ENCODE assay signal across 13 cellular contexts in the genomic region with DNA sequence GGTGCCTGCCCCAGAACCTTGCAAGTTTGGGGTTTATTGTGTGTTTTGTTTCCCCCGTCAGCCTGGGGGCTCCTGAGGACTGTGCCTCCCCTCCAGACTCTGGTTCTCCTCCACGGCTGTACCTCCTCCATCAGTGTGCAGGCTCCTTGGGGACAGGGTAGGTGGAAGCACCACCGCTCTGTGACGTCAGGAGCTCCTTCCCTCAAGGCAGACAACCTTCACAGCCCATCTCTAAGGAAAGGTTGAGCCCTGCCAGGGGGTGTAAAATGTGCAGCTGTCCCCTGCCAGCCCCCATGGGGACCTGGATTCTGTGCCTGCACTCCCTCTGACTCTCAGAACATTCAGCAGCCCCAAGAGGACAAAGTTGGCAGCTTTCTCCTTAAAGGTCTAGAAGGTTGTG. TPM values are rescaled to one million over a fixed set of nuclear protein-coding genes. Genes with fewer than 3 reads are reported as not detected.
DNase-seq lines count a peak whose midpoint lies in the region; TF ChIP-seq lines count a peak whose summit lies in the region.
"Had no signal": no experiment of that assay in that cellular context is flagged by ENCODE, and none has a peak within 500 bp of the region (broad histone marks: within the 10 kb centered on the region; RNA-seq: fewer than 3 reads in every experiment).

No MANE protein-coding gene starts in this region.

- H3K4me1 Mint-ChIP-seq in activated T-helper 2 cell treated with anti-CD3 and anti-CD28 coated beads, Interferon-gamma antibody, Interleukin-2, Interleukin-4, amounts not matched to agents 10 μg/mL and 5 μg/mL and 100 μg/mL, durations not matched to agents 14 hours and 24 hours and 36 hours (ENCODE audit: low read depth) = peaks cover 2% of the 10 kb centered on the region
- H3K4me1 Mint-ChIP-seq: CD4-positive, CD25-positive, alpha-beta regulatory T cell had no signal

- H4K20me1 ChIP-seq in fibroblast of lung (ENCODE audit: control insufficient read depth, extremely low read depth, insufficient read depth, low read length) = no peaks in the 10 kb centered on the region
- H4K20me1 ChIP-seq in OCI-LY7 (ENCODE audit: insufficient read depth, low read length) = no peaks in the 10 kb centered on the region

- H3K36me3 Mint-ChIP-seq in activated T-helper 2 cell treated with anti-CD3 and anti-CD28 coated beads, Interferon-gamma antibody, Interleukin-2, Interleukin-4, amounts not matched to agents 10 μg/mL and 5 μg/mL and 100 μg/mL, durations not matched to agents 14 hours and 24 hours and 36 hours (ENCODE audit: low read depth) = no peaks in the 10 kb centered on the region
- H3K36me3 Mint-ChIP-seq: CD4-positive, CD25-positive, alpha-beta regulatory T cell had no signal

- in situ Hi-C loops in KBM-7 (cut with MboI; ENCODE audit: low pct_unique_long_range_greater_than_20kb, low sequenced_read_pairs) = no loop called here

- TF ChIP-seq CTCF in RWPE1 (conservative IDR thresholded peaks at IDR 0.05; ENCODE audit: low read depth) = no peak
- TF ChIP-seq CTCF in fibroblast of lung (conservative IDR thresholded peaks at IDR 0.05 in 1 of 2, IDR thresholded peaks at IDR 0.05 in 1 of 2; ENCODE audit: low read depth in 1 of 2, low read length in 2 of 2) = no peak
- TF ChIP-seq CTCF in OCI-LY7 (conservative IDR thresholded peaks at IDR 0.05; ENCODE audit: low read length) = no peak

- no peaks in the 10 kb centered on the region for H3K9me3 Mint-ChIP-seq in activated T-helper 2 cell treated with anti-CD3 and anti-CD28 coated beads, Interferon-gamma antibody, Interleukin-2, Interleukin-4, amounts not matched to agents 10 μg/mL and 5 μg/mL and 100 μg/mL, durations not matched to agents 14 hours and 24 hours and 36 hours
- H3K9me3 Mint-ChIP-seq: CD4-positive, CD25-positive, alpha-beta regulatory T cell had no signal

- POLR2A ChIA-PET in RWPE1 (lab: Yijun Ruan, JAX; ENCODE audit: low non-redundant PET) (no interaction called here), OCI-LY7 (lab: Charles Lee) (no interaction called here), HEK293T (lab: Yijun Ruan, JAX) (no interaction called here)

- H3K27ac ChIP-seq in RWPE1 = peak overlapping the region; percentile 25; the same call in 1 of the 2 replicates
- peak overlapping the region; percentile 81 for H3K27ac ChIP-seq in fibroblast of lung (ENCODE audit: insufficient read depth, low read length)
- peak overlapping the region; percentile 91 for H3K27ac ChIP-seq in muscle layer of colon (ENCODE audit: low read depth, low read length)
- peak overlapping the region; percentile 44 for H3K27ac ChIP-seq in substantia nigra (ENCODE audit: low read depth, low read length, poor library complexity, severe bottlenecking)
- H3K27ac ChIP-seq in OCI-LY7 (ENCODE audit: low read depth, low read length, poor library complexity, severe bottlenecking) = no peak overlapping the region

- peaks cover 28% of the 10 kb centered on the region for H3K4me1 ChIP-seq in fibroblast of lung (ENCODE audit: control insufficient read depth, extremely low read depth, insufficient read depth, low read length)
- peaks cover 76% of the 10 kb centered on the region for H3K4me1 ChIP-seq in muscle layer of colon (ENCODE audit: insufficient read depth, low read length)
- peaks cover 11% of the 10 kb centered on the region for H3K4me1 ChIP-seq in OCI-LY7 (ENCODE audit: insufficient read depth, low read length, poor library complexity, severe bottlenecking)

- H3K4me3 ChIP-seq in fibroblast of lung (replicated peaks in 1 of 4; ENCODE audit: control extremely low read depth in 1 of 4, insufficient read depth in 1 of 4, low read depth in 3 of 4, low read length in 4 of 4) = no peak overlapping the region
- H3K4me3 ChIP-seq in muscle layer of colon (ENCODE audit: low read depth in 1 of 2, low read length in 2 of 2) = peak overlapping the region; percentile 4 to 20
- H3K4me3 ChIP-seq in OCI-LY7 (ENCODE audit: low read depth, low read length, poor library complexity, severe bottlenecking) = no peak overlapping the region

- CTCF ChIA-PET in RWPE1 (lab: Yijun Ruan, JAX) (no interaction called here), OCI-LY7 (lab: Charles Lee; ENCODE audit: unreplicated experiment) (no interaction called here), HEK293T (lab: Yijun Ruan, JAX) (interaction anchor here (0.9 to 1.1 kb wide), 3 partner anchors 8 to 220 kb away, joined by 3 read pairs; no protein-coding TSS in a partner anchor)

- H3K9me2 ChIP-seq in OCI-LY7 (ENCODE audit: insufficient read depth, low read length) = no peaks in the 10 kb centered on the region

- peak overlapping the region; percentile 86 for H2AFZ ChIP-seq in fibroblast of lung (ENCODE audit: low read length)
- H2AFZ ChIP-seq in OCI-LY7 (ENCODE audit: low read length) = no peak overlapping the region

- H3K27ac Mint-ChIP-seq in activated T-helper 2 cell treated with anti-CD3 and anti-CD28 coated beads, Interferon-gamma antibody, Interleukin-2, Interleukin-4, amounts not matched to agents 10 μg/mL and 5 μg/mL and 100 μg/mL, durations not matched to agents 14 hours and 24 hours and 36 hours = no peak overlapping the region
- H3K27ac Mint-ChIP-seq: CD4-positive, CD25-positive, alpha-beta regulatory T cell had no signal

- no peaks in the 10 kb centered on the region for H3K27me3 ChIP-seq in fibroblast of lung (ENCODE audit: control insufficient read depth, insufficient read depth, low read length)
- H3K27me3 ChIP-seq in muscle layer of colon (ENCODE audit: control insufficient read depth in 1 of 2, insufficient read depth in 2 of 2, low read length in 2 of 2) = no peaks in the 10 kb centered on the region

- H3K9me3 ChIP-seq in fibroblast of lung (ENCODE audit: control insufficient read depth, insufficient read depth, low read depth, low read length) (no peaks in the 10 kb centered on the region), muscle layer of colon (ENCODE audit: low read length) (no peaks in the 10 kb centered on the region), OCI-LY7 (ENCODE audit: low read length) (no peaks in the 10 kb centered on the region)

- H3K79me2 ChIP-seq in fibroblast of lung (ENCODE audit: control insufficient read depth, insufficient read depth, low read length) = no peaks in the 10 kb centered on the region
- no peaks in the 10 kb centered on the region for H3K79me2 ChIP-seq in OCI-LY7 (ENCODE audit: insufficient read depth, low read depth, low read length)

- intact Hi-C loops in activated T-helper 2 cell treated with anti-CD3 and anti-CD28 coated beads, Interferon-gamma antibody, Interleukin-2, Interleukin-4, amounts not matched to agents 10 μg/mL and 5 μg/mL and 100 μg/mL, durations not matched to agents 14 hours and 24 hours and 36 hours (cut with micrococcal nuclease) = no loop called here
- intact Hi-C loops in OCI-LY7 (cut with micrococcal nuclease; ENCODE audit: unreplicated experiment) = no loop called here

- DNase-seq in RWPE1 (ENCODE audit: low spot score) (no peak), fibroblast of lung (ENCODE audit: low read depth in 2 of 2) (no peak), substantia nigra (lab: John Stamatoyannopoulos, UW) (peak in 1 of 49 donors; percentile 66), OCI-LY7 (ENCODE audit: low spot score) (no peak), KBM-7 (no peak), HEK293T (ENCODE audit: extremely low spot score) (no peak)
- no peak for DNase-seq in activated T-helper 2 cell treated with anti-CD3 and anti-CD28 coated beads, Interferon-gamma antibody, Interleukin-2, Interleukin-4, amounts not matched to agents 10 μg/mL and 5 μg/mL and 100 μg/mL, durations not matched to agents 14 hours and 24 hours and 36 hours (ENCODE audit: low spot score)
- DNase-seq: activated T-cell treated with anti-CD3 and anti-CD28 coated beads, Interleukin-2, amount 50 U/mL, for 48 hours; CD4-positive, CD25-positive, alpha-beta regulatory T cell; GF-D8 had no signal

- H3K27me3 Mint-ChIP-seq in activated T-helper 2 cell treated with anti-CD3 and anti-CD28 coated beads, Interferon-gamma antibody, Interleukin-2, Interleukin-4, amounts not matched to agents 10 μg/mL and 5 μg/mL and 100 μg/mL, durations not matched to agents 14 hours and 24 hours and 36 hours (ENCODE audit: low read depth) = peaks cover 2% of the 10 kb centered on the region

- H3K9ac ChIP-seq in fibroblast of lung (ENCODE audit: insufficient read depth, low read length) (peak overlapping the region; percentile 3), muscle layer of colon (ENCODE audit: low read length) (peak overlapping the region; percentile 86)

- no peak overlapping the region for H3K4me3 Mint-ChIP-seq in activated T-helper 2 cell treated with anti-CD3 and anti-CD28 coated beads, Interferon-gamma antibody, Interleukin-2, Interleukin-4, amounts not matched to agents 10 μg/mL and 5 μg/mL and 100 μg/mL, durations not matched to agents 14 hours and 24 hours and 36 hours (ENCODE audit: low read depth)
- H3K4me3 Mint-ChIP-seq: CD4-positive, CD25-positive, alpha-beta regulatory T cell had no signal

- H3K36me3 ChIP-seq in fibroblast of lung (ENCODE audit: control insufficient read depth, insufficient read depth, low read length) (no peaks in the 10 kb centered on the region), muscle layer of colon (ENCODE audit: insufficient read depth, low read length) (no peaks in the 10 kb centered on the region), OCI-LY7 (ENCODE audit: insufficient read depth, low read length) (no peaks in the 10 kb centered on the region)

- BruUV-seq in OCI-LY7 (replicated peaks; lab: Mats Ljungman, UMichigan) = no TSS peak

- H3K4me2 ChIP-seq in fibroblast of lung (ENCODE audit: extremely low read depth, insufficient read depth, low read length) = no peak overlapping the region
- no peak overlapping the region for H3K4me2 ChIP-seq in OCI-LY7 (ENCODE audit: low read length)

RNA-seq across cellular contexts. Expression of gene HSPB7, which starts 0.5 kb away (rescaled TPM):
- total RNA-seq in fibroblast of lung (1.0 and 4.5 TPM in 2 replicates), OCI-LY7 (2022) (not detected in 2 replicates)
- polyA plus RNA-seq in fibroblast of lung = 10.1 and 14.2 TPM in 2 replicates
- polyA plus RNA-seq in fibroblast of lung (2012) = 16.4 and 25.3 TPM in 2 replicates
- polyA minus RNA-seq in fibroblast of lung (ENCODE audit: low replicate concordance) = 15.2 and 16.3 TPM in 2 replicates
- not detected in 2 replicates for total RNA-seq in activated T-helper 2 cell treated with anti-CD3 and anti-CD28 coated beads, Interferon-gamma antibody, Interleukin-2, Interleukin-4, amounts not matched to agents 10 μg/mL and 5 μg/mL and 100 μg/mL, durations not matched to agents 14 hours and 24 hours and 36 hours
- not detected in 2 replicates for total RNA-seq in OCI-LY7 (2014; rRNA removed; shearing (Covaris generic))
- total RNA-seq: CD4-positive, CD25-positive, alpha-beta regulatory T cell; pulmonary artery endothelial cell had no signal
- polyA plus RNA-seq: CD4-positive, CD25-positive, alpha-beta regulatory T cell had no signal

RNA-seq across cellular contexts. Expression of gene CLCNKA, which starts 3.5 kb away (rescaled TPM):
- under 0.01 TPM in 2 replicates for total RNA-seq in fibroblast of lung
- 0.05 TPM in 1 of 2 replicates, not detected in the other for polyA plus RNA-seq in fibroblast of lung
- not detected in 2 replicates for polyA plus RNA-seq in fibroblast of lung (2012)
- polyA minus RNA-seq in fibroblast of lung (ENCODE audit: low replicate concordance) = not detected in 2 replicates
- total RNA-seq in activated T-helper 2 cell treated with anti-CD3 and anti-CD28 coated beads, Interferon-gamma antibody, Interleukin-2, Interleukin-4, amounts not matched to agents 10 μg/mL and 5 μg/mL and 100 μg/mL, durations not matched to agents 14 hours and 24 hours and 36 hours = not detected in 2 replicates
- total RNA-seq in OCI-LY7 (2014; rRNA removed; shearing (Covaris generic)) = not detected in 2 replicates
- not detected in 2 replicates for total RNA-seq in OCI-LY7 (2022)
- total RNA-seq: CD4-positive, CD25-positive, alpha-beta regulatory T cell; pulmonary artery endothelial cell had no signal
- polyA plus RNA-seq: CD4-positive, CD25-positive, alpha-beta regulatory T cell; keratinocyte had no signal

RNA-seq across cellular contexts. Expression of gene SRARP, which starts 14.3 kb away (rescaled TPM):
- total RNA-seq in fibroblast of lung (not detected in 2 replicates), OCI-LY7 (2022) (not detected in 2 replicates)
- polyA plus RNA-seq in fibroblast of lung = not detected in 2 replicates
- polyA plus RNA-seq in fibroblast of lung (2012) = not detected in 2 replicates
- polyA minus RNA-seq in fibroblast of lung (ENCODE audit: low replicate concordance) = not detected in 2 replicates
- total RNA-seq in activated T-helper 2 cell treated with anti-CD3 and anti-CD28 coated beads, Interferon-gamma antibody, Interleukin-2, Interleukin-4, amounts not matched to agents 10 μg/mL and 5 μg/mL and 100 μg/mL, durations not matched to agents 14 hours and 24 hours and 36 hours = not detected in 2 replicates
- total RNA-seq in OCI-LY7 (2014; rRNA removed; shearing (Covaris generic)) = not detected in 2 replicates
- total RNA-seq: CD4-positive, CD25-positive, alpha-beta regulatory T cell; pulmonary artery endothelial cell had no signal
- polyA plus RNA-seq: CD4-positive, CD25-positive, alpha-beta regulatory T cell; keratinocyte had no signal

RNA-seq across cellular contexts. Expression of gene CLCNKB, which starts 25.3 kb away (rescaled TPM):
- total RNA-seq in fibroblast of lung = under 0.01 and 0.33 TPM in 2 replicates
- 0.07 and 0.09 TPM in 2 replicates for polyA plus RNA-seq in fibroblast of lung
- polyA plus RNA-seq in fibroblast of lung (2012) = 0.05 TPM in 1 of 2 replicates, not detected in the other
- not detected in 2 replicates for polyA minus RNA-seq in fibroblast of lung (ENCODE audit: low replicate concordance)
- not detected in 2 replicates for total RNA-seq in activated T-helper 2 cell treated with anti-CD3 and anti-CD28 coated beads, Interferon-gamma antibody, Interleukin-2, Interleukin-4, amounts not matched to agents 10 μg/mL and 5 μg/mL and 100 μg/mL, durations not matched to agents 14 hours and 24 hours and 36 hours
- total RNA-seq in OCI-LY7 (2014; rRNA removed; shearing (Covaris generic)) = not detected in 2 replicates
- total RNA-seq in OCI-LY7 (2022) = not detected in 2 replicates
- total RNA-seq: CD4-positive, CD25-positive, alpha-beta regulatory T cell had no signal
- polyA plus RNA-seq: CD4-positive, CD25-positive, alpha-beta regulatory T cell; keratinocyte had no signal

RNA-seq across cellular contexts. Expression of gene ZBTB17, which starts 42.4 kb away (rescaled TPM):
- 46.0 and 54.3 TPM in 2 replicates for total RNA-seq in fibroblast of lung
- 12.6 and 20.4 TPM in 2 replicates for polyA plus RNA-seq in fibroblast of lung
- 15.0 and 24.3 TPM in 2 replicates for polyA plus RNA-seq in fibroblast of lung (2012)
- 34.1 and 76.0 TPM in 2 replicates for polyA minus RNA-seq in fibroblast of lung (ENCODE audit: low replicate concordance)
- 65.7 and 67.8 TPM in 2 replicates for total RNA-seq in activated T-helper 2 cell treated with anti-CD3 and anti-CD28 coated beads, Interferon-gamma antibody, Interleukin-2, Interleukin-4, amounts not matched to agents 10 μg/mL and 5 μg/mL and 100 μg/mL, durations not matched to agents 14 hours and 24 hours and 36 hours
- 32.1 and 53.4 TPM in 2 replicates for total RNA-seq in OCI-LY7 (2014; rRNA removed; shearing (Covaris generic))
- total RNA-seq in OCI-LY7 (2022) = 51.1 and 52.9 TPM in 2 replicates

Comparison
In these comparisons a context has a peak if more than half of its experiments do, and no peak if none do; other contexts are left out.
1. H3K4me3 ChIP-seq: peak in muscle layer of colon (2 of 2); none in fibroblast of lung (0 of 4) and OCI-LY7 (single experiment).